In the genomic region with DNA sequence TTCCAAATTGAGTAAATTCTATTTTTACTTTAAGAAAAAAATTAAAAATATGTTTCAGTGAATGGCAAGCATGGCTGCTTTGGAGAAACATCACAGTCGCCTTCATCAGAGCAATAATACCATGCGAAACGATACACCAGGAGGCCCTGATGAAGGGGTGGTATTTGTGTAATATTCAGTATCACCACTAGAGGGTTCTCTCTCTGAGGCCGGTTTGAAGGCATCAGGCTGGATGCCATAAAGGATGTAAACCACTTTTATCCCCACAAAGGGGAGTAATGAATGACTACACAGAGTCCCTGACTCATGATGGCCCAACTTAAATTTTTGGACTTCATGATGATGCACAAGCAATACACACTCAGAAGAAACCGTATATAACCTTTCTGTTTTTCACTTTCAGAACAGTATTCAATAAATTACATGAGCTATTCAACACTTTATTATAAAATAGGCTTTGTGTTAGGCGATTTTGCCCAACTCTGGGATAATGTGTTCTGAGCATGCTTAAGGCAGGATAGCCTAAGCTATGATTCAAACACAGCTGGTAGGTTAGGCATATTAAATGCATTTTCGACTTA, we compare ENCODE assay signal across 9 cellular contexts.
DNase-seq lines count a peak whose midpoint lies in the region; ATAC-seq, FAIRE-seq and TF ChIP-seq lines count a peak whose summit lies in the region.
"Had no signal": no experiment of that assay in that cellular context is flagged by ENCODE, and none has a peak within 500 bp of the region (broad histone marks: within the 10 kb centered on the region; RNA-seq: fewer than 3 reads in every experiment).

No MANE protein-coding gene starts in this region.

- H3K36me3 Mint-ChIP-seq in activated T-helper 17 cell treated with anti-CD3 and anti-CD28 coated beads, Interleukin-2, amount 50 U/mL, for 72 hours (ENCODE audit: low read depth): no peaks in the 10 kb centered on the region
- H3K36me3 Mint-ChIP-seq: activated naive CD8-positive, alpha-beta T cell had no signal

- H3K9me3 Mint-ChIP-seq in activated T-helper 17 cell treated with anti-CD3 and anti-CD28 coated beads, Interleukin-2, amount 50 U/mL, for 72 hours: peaks cover 3% of the 10 kb centered on the region

- no peak overlapping the region for H3K4me3 Mint-ChIP-seq in activated T-helper 17 cell treated with anti-CD3 and anti-CD28 coated beads, Interleukin-2, amount 50 U/mL, for 72 hours
- H3K4me3 Mint-ChIP-seq: activated naive CD8-positive, alpha-beta T cell had no signal

- no peak overlapping the region for H3K4me3 ChIP-seq in bronchial epithelial cell (ENCODE audit: low read depth, low read length)

- H3K36me3 ChIP-seq in bronchial epithelial cell (ENCODE audit: control insufficient read depth, insufficient read depth, low read length): no peaks in the 10 kb centered on the region

- FAIRE-seq in bronchial epithelial cell (lab: Jason Lieb, UNC): no peak

- no peaks in the 10 kb centered on the region for H3K4me1 Mint-ChIP-seq in activated T-helper 17 cell treated with anti-CD3 and anti-CD28 coated beads, Interleukin-2, amount 50 U/mL, for 72 hours

- DNase-seq in ELR (ENCODE audit: low read depth): peak; percentile 92
- peak; percentile 88 for DNase-seq in NCI-H82 (lab: John Stamatoyannopoulos, UW)
- peak; percentile 63 for DNase-seq in bronchial epithelial cell (ENCODE audit: low read depth)
- peak; percentile 81 for DNase-seq in left kidney (ENCODE audit: low read depth, low spot score)

- peak; percentile 76 for TF ChIP-seq CTCF in bronchial epithelial cell (IDR thresholded peaks at IDR 0.05; ENCODE audit: insufficient read depth, low read length, severe bottlenecking)

- ATAC-seq in GM21360 (IDR thresholded peaks at IDR 0.05; ENCODE audit: unreplicated experiment) (peak; percentile 87), HG03571 (IDR thresholded peaks at IDR 0.05; ENCODE audit: unreplicated experiment) (peak; percentile 77), HG03108 (IDR thresholded peaks at IDR 0.05; ENCODE audit: unreplicated experiment) (no peak)
- no peak for ATAC-seq in activated T-helper 17 cell treated with anti-CD3 and anti-CD28 coated beads, Interleukin-2, amount 50 U/mL, for 72 hours (replicated peaks)

- H3K27me3 ChIP-seq in bronchial epithelial cell (ENCODE audit: control insufficient read depth, insufficient read depth, low read length): no peaks in the 10 kb centered on the region

- H3K27ac Mint-ChIP-seq in activated T-helper 17 cell treated with anti-CD3 and anti-CD28 coated beads, Interleukin-2, amount 50 U/mL, for 72 hours: no peak overlapping the region
- H3K27ac Mint-ChIP-seq: activated naive CD8-positive, alpha-beta T cell had no signal

- H3K27me3 Mint-ChIP-seq in activated T-helper 17 cell treated with anti-CD3 and anti-CD28 coated beads, Interleukin-2, amount 50 U/mL, for 72 hours: no peaks in the 10 kb centered on the region
- H3K27me3 Mint-ChIP-seq: activated naive CD8-positive, alpha-beta T cell had no signal

Comparison
In these comparisons a context has a peak if more than half of its experiments do, and no peak if none do; other contexts are left out.
1. ATAC-seq: peak in GM21360 (single experiment) and HG03571 (single experiment); none in activated T-helper 17 cell treated with anti-CD3 and anti-CD28 coated beads, Interleukin-2, amount 50 U/mL, for 72 hours (single experiment) and HG03108 (single experiment).
2. Peak in every context shown above with its lines, with median percentiles within 50 percentile points of each other: DNase-seq.